ENCODE assay signal across 2 cellular contexts in the genomic region with DNA sequence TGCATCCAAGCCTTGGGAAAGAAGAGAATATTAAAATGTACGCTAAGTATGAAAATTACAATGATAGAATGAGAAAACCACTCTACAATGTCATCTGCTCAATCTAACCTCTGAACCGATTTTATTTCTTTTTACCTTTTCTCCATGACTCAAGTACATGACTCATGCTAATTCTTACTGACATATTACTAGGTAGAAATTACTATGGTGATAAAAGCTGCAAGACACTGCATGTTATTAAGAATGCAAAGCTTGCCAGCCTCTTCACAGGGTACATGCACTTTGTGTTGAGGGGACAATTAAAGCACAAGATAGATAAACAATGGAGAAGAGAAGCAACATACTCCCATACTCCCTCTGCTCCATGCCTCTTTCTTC.
TF ChIP-seq lines count a peak whose summit lies in the region.

No MANE protein-coding gene starts in this region.

TF ChIP-seq in IMR-90, 13 proteins besides CTCF, POLR2A, EP300 and RAD21:
- peak; percentile 34; the same call in 1 of the 2 replicates for TF ChIP-seq FOS (IDR thresholded peaks at IDR 0.05; ENCODE audit: low read depth, low read length)
- TF ChIP-seq, protein P1, sequence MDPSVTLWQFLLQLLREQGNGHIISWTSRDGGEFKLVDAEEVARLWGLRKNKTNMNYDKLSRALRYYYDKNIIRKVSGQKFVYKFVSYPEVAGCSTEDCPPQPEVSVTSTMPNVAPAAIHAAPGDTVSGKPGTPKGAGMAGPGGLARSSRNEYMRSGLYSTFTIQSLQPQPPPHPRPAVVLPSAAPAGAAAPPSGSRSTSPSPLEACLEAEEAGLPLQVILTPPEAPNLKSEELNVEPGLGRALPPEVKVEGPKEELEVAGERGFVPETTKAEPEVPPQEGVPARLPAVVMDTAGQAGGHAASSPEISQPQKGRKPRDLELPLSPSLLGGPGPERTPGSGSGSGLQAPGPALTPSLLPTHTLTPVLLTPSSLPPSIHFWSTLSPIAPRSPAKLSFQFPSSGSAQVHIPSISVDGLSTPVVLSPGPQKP (IDR thresholded peaks at IDR 0.05; ENCODE audit: borderline replicate concordance, low read depth, low read length) = no peak

TF ChIP-seq in HEK293T, 16 proteins besides CTCF, POLR2A, EP300 and RAD21:
- TF ChIP-seq LEF1 (IDR thresholded peaks at IDR 0.05; ENCODE audit: borderline replicate concordance) = no peak
- no peak for TF ChIP-seq SP1 (IDR thresholded peaks at IDR 0.05)
- no peak for TF ChIP-seq FOXM1 (IDR thresholded peaks at IDR 0.05; ENCODE audit: borderline replicate concordance)
- no peak for TF ChIP-seq FOXA1 (IDR thresholded peaks at IDR 0.05)
- TF ChIP-seq ZNF384 (IDR thresholded peaks at IDR 0.05) = no peak
- no peak for TF ChIP-seq TARDBP (IDR thresholded peaks at IDR 0.05)
- no peak for TF ChIP-seq HDGF (IDR thresholded peaks at IDR 0.05; ENCODE audit: borderline replicate concordance)
- TF ChIP-seq, protein P2, sequence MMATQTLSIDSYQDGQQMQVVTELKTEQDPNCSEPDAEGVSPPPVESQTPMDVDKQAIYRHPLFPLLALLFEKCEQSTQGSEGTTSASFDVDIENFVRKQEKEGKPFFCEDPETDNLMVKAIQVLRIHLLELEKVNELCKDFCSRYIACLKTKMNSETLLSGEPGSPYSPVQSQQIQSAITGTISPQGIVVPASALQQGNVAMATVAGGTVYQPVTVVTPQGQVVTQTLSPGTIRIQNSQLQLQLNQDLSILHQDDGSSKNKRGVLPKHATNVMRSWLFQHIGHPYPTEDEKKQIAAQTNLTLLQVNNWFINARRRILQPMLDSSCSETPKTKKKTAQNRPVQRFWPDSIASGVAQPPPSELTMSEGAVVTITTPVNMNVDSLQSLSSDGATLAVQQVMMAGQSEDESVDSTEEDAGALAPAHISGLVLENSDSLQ (IDR thresholded peaks at IDR 0.05) = no peak
- no peak for TF ChIP-seq BHLHE40 (IDR thresholded peaks at IDR 0.05; ENCODE audit: borderline replicate concordance)
- no peak for TF ChIP-seq L3MBTL2 (conservative IDR thresholded peaks at IDR 0.05)
- no peak for TF ChIP-seq SUZ12 (IDR thresholded peaks at IDR 0.05)
